In the genomic region with DNA sequence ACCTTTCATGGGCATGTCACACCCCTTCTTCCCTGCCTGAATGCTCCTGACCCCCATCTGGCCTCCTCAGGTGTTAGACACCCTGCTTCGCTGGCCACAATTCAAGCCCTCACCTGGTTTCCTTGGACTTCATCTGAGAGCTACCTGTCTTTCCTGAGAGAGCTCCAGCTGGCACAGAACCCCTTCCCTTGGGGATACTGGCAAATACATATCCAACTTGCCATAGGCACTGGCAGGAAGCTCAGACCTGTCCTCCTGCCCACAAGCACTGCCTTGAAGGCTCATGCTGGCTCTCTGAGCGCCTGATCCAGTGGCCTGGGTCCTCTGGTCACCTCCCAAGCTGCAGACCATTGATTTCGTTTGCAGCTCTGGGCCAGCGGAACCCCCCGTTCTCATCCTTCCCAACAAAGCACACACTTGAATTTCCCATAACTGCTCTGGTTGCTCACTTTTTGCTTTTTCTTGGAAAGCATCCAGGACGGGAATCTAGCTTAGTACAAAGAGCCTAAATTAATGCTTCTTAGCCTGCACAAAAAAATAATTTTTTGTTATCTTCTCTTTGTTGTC, we compare ENCODE assay signal across 1 cellular context.
TF ChIP-seq lines count a peak whose summit lies in the region.

No MANE protein-coding gene starts in this region.

TF ChIP-seq in H1, 55 proteins besides CTCF, POLR2A, EP300 and RAD21 (continued from another document):
- TF ChIP-seq SP4 (IDR thresholded peaks at IDR 0.05; ENCODE audit: low read length) (no peak), YY1 (IDR thresholded peaks at IDR 0.05; ENCODE audit: low read depth, low read length) (no peak)
